In genomic region chr21:44871576-44872265, GRCh38 we compare ENCODE assay signal across 8 cellular contexts. TPM values are rescaled to one million over a fixed set of nuclear protein-coding genes. Genes with fewer than 3 reads are reported as not detected.
DNase-seq lines count a peak whose midpoint lies in the region; TF ChIP-seq lines count a peak whose summit lies in the region.

No MANE protein-coding gene starts in this region.

- peak overlapping the region; percentile 79 for H3K4me3 ChIP-seq in GM06990 (replicated peaks; ENCODE audit: low read depth, low read length)
- peak overlapping the region; percentile 85 for H3K4me3 ChIP-seq in choroid plexus epithelial cell (ENCODE audit: low read depth, low read length)
- H3K4me3 ChIP-seq in liver (ENCODE audit: low read depth in 1 of 3, low read length in 3 of 3): peak overlapping the region; percentile 75 to 89 (median 85)
- peak overlapping the region; percentile 73 to 92 (median 82) for H3K4me3 ChIP-seq in subcutaneous abdominal adipose tissue (ENCODE audit: low read depth in 1 of 5, low read length in 5 of 5)

- TF ChIP-seq RAD21 in liver (IDR thresholded peaks at IDR 0.05): no peak

- peaks cover 8 to 75% (median 49%) of the 10 kb centered on the region in 4 donors for H3K4me1 ChIP-seq in liver (ENCODE audit: control insufficient read depth in 4 of 4, insufficient read depth in 4 of 4, low read length in 3 of 4)
- peaks cover 18 to 76% (median 71%) of the 10 kb centered on the region in 5 donors for H3K4me1 ChIP-seq in subcutaneous abdominal adipose tissue (ENCODE audit: control insufficient read depth in 5 of 5, insufficient read depth in 5 of 5, low read length in 5 of 5)

- no peak for TF ChIP-seq CTCF in GM06990 (IDR thresholded peaks at IDR 0.05; ENCODE audit: insufficient read depth, low read length, poor library complexity, severe bottlenecking)
- no peak for TF ChIP-seq CTCF in choroid plexus epithelial cell (conservative IDR thresholded peaks at IDR 0.05; ENCODE audit: low read depth, low read length)
- TF ChIP-seq CTCF in liver (IDR thresholded peaks at IDR 0.05; ENCODE audit: low read depth, low read length, missing input control): no peak

- H3K9me3 ChIP-seq in liver (ENCODE audit: control insufficient read depth in 4 of 4, low read length in 3 of 4) (no peaks in the 10 kb centered on the region), subcutaneous abdominal adipose tissue (ENCODE audit: control insufficient read depth in 5 of 5, low read length in 5 of 5) (no peaks in the 10 kb centered on the region)

- H3K27me3 ChIP-seq in GM06990 (replicated peaks; ENCODE audit: control insufficient read depth, insufficient read depth, low read length): no peaks in the 10 kb centered on the region
- no peaks in the 10 kb centered on the region for H3K27me3 ChIP-seq in liver (ENCODE audit: control insufficient read depth in 4 of 4, insufficient read depth in 4 of 4, low read length in 3 of 4)
- no peaks in the 10 kb centered on the region for H3K27me3 ChIP-seq in subcutaneous abdominal adipose tissue (ENCODE audit: control insufficient read depth in 5 of 5, insufficient read depth in 4 of 5, low read length in 5 of 5)

- H3K9ac ChIP-seq in liver (ENCODE audit: low read depth in 1 of 2, low read length in 2 of 2): peak overlapping the region; percentile 15 to 93
- H3K9ac ChIP-seq in subcutaneous abdominal adipose tissue (ENCODE audit: low read length in 5 of 5): peak overlapping the region; percentile 76 to 88 (median 84)

- H3K36me3 ChIP-seq in GM06990 (ENCODE audit: control insufficient read depth, insufficient read depth, low read length): no peaks in the 10 kb centered on the region; the same call in none of the 2 replicates
- no peaks in the 10 kb centered on the region for H3K36me3 ChIP-seq in liver (ENCODE audit: control insufficient read depth in 4 of 4, insufficient read depth in 3 of 4, low read depth in 1 of 4, low read length in 3 of 4)
- H3K36me3 ChIP-seq in subcutaneous abdominal adipose tissue (ENCODE audit: control insufficient read depth in 5 of 5, insufficient read depth in 5 of 5, low read length in 5 of 5): peaks cover 0 to 6% (median 1%) of the 10 kb centered on the region in 5 donors

- H3K27ac ChIP-seq in liver (ENCODE audit: low read depth in 1 of 2, low read length in 2 of 2): peak overlapping the region; percentile 88 to 95
- peak overlapping the region; percentile 92 for H3K27ac ChIP-seq in subcutaneous abdominal adipose tissue (ENCODE audit: low read depth, low read length)

- DNase-seq in GM06990 (ENCODE audit: extremely low read depth, insufficient read length) (no peak), choroid plexus epithelial cell (ENCODE audit: low read depth) (peak; percentile 82), inferior parietal cortex (ENCODE audit: extremely low spot score) (no peak), NCI-H146 treated with DMSO at 0.1 percent for 48 hours (lab: John Stamatoyannopoulos, UW; ENCODE audit: unreplicated experiment) (no peak), DMS153 treated with DMSO at 0.1 percent for 48 hours (lab: John Stamatoyannopoulos, UW; ENCODE audit: unreplicated experiment) (no peak)

- 24% methylated on average over 14 of the region's 14 CpGs for WGBS in liver

TF ChIP-seq in PFSK-1, 5 proteins besides CTCF, POLR2A, EP300 and RAD21:
- TF ChIP-seq SIN3A (IDR thresholded peaks at IDR 0.05; ENCODE audit: borderline replicate concordance, insufficient read depth, low read length) (peak; percentile 83; the same call in 1 of the 2 replicates), POLR2AphosphoS5 (IDR thresholded peaks at IDR 0.05; ENCODE audit: low read depth, low read length) (no peak), REST (IDR thresholded peaks at IDR 0.05; ENCODE audit: insufficient read depth in 1 of 2, low read depth in 2 of 2, low read length in 2 of 2) (no peak)

TF ChIP-seq in liver, 16 proteins besides CTCF, POLR2A, EP300 and RAD21:
- TF ChIP-seq SP1 (IDR thresholded peaks at IDR 0.05): peak; percentile 22
- TF ChIP-seq JUND (IDR thresholded peaks at IDR 0.05): no peak
- no peak for TF ChIP-seq FOXA1 (IDR thresholded peaks at IDR 0.05)
- TF ChIP-seq ATF3 (IDR thresholded peaks at IDR 0.05): no peak
- peak in 1 of 2 donors; percentile 24 for TF ChIP-seq EGR1 (IDR thresholded peaks at IDR 0.05; ENCODE audit: low read depth in 2 of 2)
- no peak for TF ChIP-seq ZBTB33 (IDR thresholded peaks at IDR 0.05)
- TF ChIP-seq HNF4G (IDR thresholded peaks at IDR 0.05): no peak
- TF ChIP-seq FOXA2 (IDR thresholded peaks at IDR 0.05): no peak
- TF ChIP-seq YY1 (IDR thresholded peaks at IDR 0.05): peak; percentile 38
- TF ChIP-seq RXRA (IDR thresholded peaks at IDR 0.05): peak in 1 of 2 donors; percentile 39
- no peak for TF ChIP-seq NR2F2 (IDR thresholded peaks at IDR 0.05)
- no peak for TF ChIP-seq GABPA (IDR thresholded peaks at IDR 0.05 in 1 of 2, conservative IDR thresholded peaks at IDR 0.05 in 1 of 2)
- TF ChIP-seq HNF4A (conservative IDR thresholded peaks at IDR 0.05): peak in 1 of 2 donors; percentile 29
- TF ChIP-seq REST (IDR thresholded peaks at IDR 0.05): no peak
- peak; percentile 73 for TF ChIP-seq MAX (IDR thresholded peaks at IDR 0.05)
- TF ChIP-seq TAF1 (conservative IDR thresholded peaks at IDR 0.05): no peak

RNA-seq across cellular contexts. Expression of gene PTTG1IP, which starts 1.8 kb away (rescaled TPM):
- polyA plus RNA-seq in PFSK-1 (2012; ENCODE audit: insufficient read length, low read depth): 197 TPM
- 10 to 100 TPM; 86.8 to 94.0 TPM for total RNA-seq in liver
- polyA plus RNA-seq in liver: 10 to 100 TPM; 62.0 to 72.8 TPM

RNA-seq across cellular contexts. Expression of gene ITGB2, which starts 49.0 kb away (rescaled TPM):
- 0.43 TPM for polyA plus RNA-seq in PFSK-1 (2012; ENCODE audit: insufficient read length, low read depth)
- total RNA-seq in liver: 10 to 100 TPM; 33.8 to 50.6 TPM
- 10 to 100 TPM in 1 of 2 donors, 1 to 10 TPM in 1; 9.6 to 23.6 TPM for polyA plus RNA-seq in liver

RNA-seq across cellular contexts. Expression of gene SUMO3, which starts 53.9 kb away (rescaled TPM):
- 108 TPM for polyA plus RNA-seq in PFSK-1 (2012; ENCODE audit: insufficient read length, low read depth)
- total RNA-seq in liver: 10 to 100 TPM; 35.1 to 39.9 TPM
- polyA plus RNA-seq in liver: 10 to 100 TPM; 41.4 to 51.0 TPM
